Comparison of ENCODE assay signal across 26 cellular contexts in the genomic region with DNA sequence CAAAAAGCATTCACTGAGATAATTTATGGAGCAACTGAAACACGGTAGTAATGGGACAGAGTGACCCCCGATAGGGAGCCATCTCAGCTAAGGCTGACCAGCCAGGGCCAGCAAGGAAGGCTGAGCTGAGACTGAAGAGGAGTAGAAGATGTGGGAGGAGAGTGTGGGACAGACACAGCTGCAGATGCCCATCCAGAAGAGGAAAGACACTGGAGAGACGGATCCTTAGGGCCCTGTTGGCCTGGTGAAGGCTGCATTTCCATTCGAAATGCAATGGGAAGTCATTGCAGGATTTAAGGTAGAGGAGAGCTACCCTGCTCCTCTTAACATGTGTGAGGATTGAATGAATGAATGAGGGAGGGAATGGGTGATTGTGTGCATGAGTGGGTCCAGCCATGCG. TPM values are rescaled to one million over a fixed set of nuclear protein-coding genes. Genes with fewer than 3 reads are reported as not detected.
A peak's percentile ranks its signal among the peaks of the same experiment; 100 is the strongest.
DNase-seq lines count a peak whose midpoint lies in the region; ATAC-seq and TF ChIP-seq lines count a peak whose summit lies in the region.
"Had no signal": no experiment of that assay in that cellular context is flagged by ENCODE, and none has a peak within 500 bp of the region (broad histone marks: within the 10 kb centered on the region; RNA-seq: fewer than 3 reads in every experiment).

No MANE protein-coding gene starts in this region.

- DNase-seq in activated naive CD8-positive, alpha-beta T cell treated with anti-CD3 and anti-CD28 coated beads, Interleukin-2, amount 10 ng/mL, durations not matched to agents 7 days and 5 days: peak; percentile 9
- no peak for DNase-seq in activated naive CD8-positive, alpha-beta T cell treated with anti-CD3 and anti-CD28 coated beads for 36 hours
- no peak for DNase-seq in mesendoderm
- peak; percentile 20 for DNase-seq in upper lobe of right lung
- no peak for DNase-seq in hippocampal formation (lab: John Stamatoyannopoulos, UW)
- DNase-seq in Right ventricle myocardium inferior (ENCODE audit: missing footprints): no peak
- no peak for DNase-seq in SW480 (ENCODE audit: low spot score)
- DNase-seq: activated CD8-positive, alpha-beta T cell treated with anti-CD3 and anti-CD28 coated beads for 36 hours; activated T-cell treated with anti-CD3 and anti-CD28 coated beads, Interleukin-2, amount 50 U/mL, for 1 hour; effector CD4-positive, alpha-beta T cell; IMR-90; mammary epithelial cell; NCI-H1092; NCI-H1694 treated with DMSO at 0.1 percent for 48 hours; NCI-H526; PC-9; SHP77 treated with DMSO at 0.1 percent for 48 hours; SW 1271; thyroid gland had no signal

- no peak overlapping the region for H2BK15ac ChIP-seq in mesendoderm (replicated peaks; ENCODE audit: low read depth)

- no peak overlapping the region for H3K18ac ChIP-seq in mesendoderm (ENCODE audit: low read length)

- TF ChIP-seq CTCF in upper lobe of right lung (IDR thresholded peaks at IDR 0.05): no peak

- no peaks in the 10 kb centered on the region for H3K9me3 ChIP-seq in upper lobe of right lung
- H3K9me3 ChIP-seq: heart left ventricle, thyroid gland had no signal

- H3K4me1 Mint-ChIP-seq in activated naive CD8-positive, alpha-beta T cell treated with anti-CD3 and anti-CD28 coated beads, Interleukin-2, amount 10 ng/mL, durations not matched to agents 7 days and 5 days: peaks cover 18% of the 10 kb centered on the region
- peaks cover 16% of the 10 kb centered on the region for H3K4me1 Mint-ChIP-seq in activated naive CD8-positive, alpha-beta T cell treated with anti-CD3 and anti-CD28 coated beads for 36 hours
- H3K4me1 Mint-ChIP-seq in activated T-helper 17 cell treated with anti-CD3 and anti-CD28 coated beads, Interleukin-2, amount 50 U/mL, for 72 hours: peaks cover 10% of the 10 kb centered on the region

- no peak overlapping the region for H4K8ac ChIP-seq in mesendoderm (ENCODE audit: low read depth, low read length)

- WGBS in mesendoderm (ENCODE audit: extremely low coverage, insufficient coverage, low lambda C conversion rate): no CpG with 5 or more reads among the region's 5 CpGs

- H3K9me3 Mint-ChIP-seq in activated naive CD8-positive, alpha-beta T cell treated with anti-CD3 and anti-CD28 coated beads, Interleukin-2, amount 10 ng/mL, durations not matched to agents 7 days and 5 days: no peaks in the 10 kb centered on the region
- no peaks in the 10 kb centered on the region for H3K9me3 Mint-ChIP-seq in activated naive CD8-positive, alpha-beta T cell treated with anti-CD3 and anti-CD28 coated beads for 36 hours
- no peaks in the 10 kb centered on the region for H3K9me3 Mint-ChIP-seq in activated T-helper 17 cell treated with anti-CD3 and anti-CD28 coated beads, Interleukin-2, amount 50 U/mL, for 72 hours
- H3K9me3 Mint-ChIP-seq: activated B cell treated with CpG ODN at 0.5 μM for 24 hours; activated CD8-positive, alpha-beta T cell treated with anti-CD3 and anti-CD28 coated beads for 36 hours; CD8-positive, alpha-beta T cell; GM23338; stimulated activated naive CD8-positive, alpha-beta T cell treated with anti-CD3 and anti-CD28 coated beads, Interleukin-15, Interleukin-2, amounts not matched to agents 100 ng/mL and 50 ng/mL, for 24 hours had no signal

- H3K27ac ChIP-seq in mesendoderm (ENCODE audit: low read depth, low read length) (no peak overlapping the region), upper lobe of right lung (no peak overlapping the region)
- H3K27ac ChIP-seq: epithelial cell of prostate, heart left ventricle, PC-9, thyroid gland had no signal

- H2AK5ac ChIP-seq in mesendoderm (ENCODE audit: low read length): peak overlapping the region; percentile 17

- no peaks in the 10 kb centered on the region for H3K79me2 ChIP-seq in mesendoderm (ENCODE audit: control insufficient read depth, insufficient read depth, low read length)

- no peak overlapping the region for H3K4me2 ChIP-seq in mesendoderm (ENCODE audit: low read length)
- H3K4me2 ChIP-seq: GM23338, PC-9 had no signal

- no peak overlapping the region for H2BK120ac ChIP-seq in mesendoderm (ENCODE audit: low read depth, low read length)

- H3K36me3 ChIP-seq in mesendoderm (ENCODE audit: control insufficient read depth, insufficient read depth, low read length) (no peaks in the 10 kb centered on the region), upper lobe of right lung (no peaks in the 10 kb centered on the region)
- H3K36me3 ChIP-seq: heart left ventricle, thyroid gland had no signal

- peak overlapping the region; percentile 35 for H2BK5ac ChIP-seq in mesendoderm (ENCODE audit: low read length)

- no peak overlapping the region for H3K4me3 Mint-ChIP-seq in activated naive CD8-positive, alpha-beta T cell treated with anti-CD3 and anti-CD28 coated beads, Interleukin-2, amount 10 ng/mL, durations not matched to agents 7 days and 5 days
- no peak overlapping the region for H3K4me3 Mint-ChIP-seq in activated naive CD8-positive, alpha-beta T cell treated with anti-CD3 and anti-CD28 coated beads for 36 hours
- H3K4me3 Mint-ChIP-seq in activated T-helper 17 cell treated with anti-CD3 and anti-CD28 coated beads, Interleukin-2, amount 50 U/mL, for 72 hours: no peak overlapping the region
- H3K4me3 Mint-ChIP-seq: activated B cell treated with CpG ODN at 0.5 μM for 24 hours; activated CD8-positive, alpha-beta T cell treated with anti-CD3 and anti-CD28 coated beads for 36 hours; CD8-positive, alpha-beta T cell; GM23338; stimulated activated naive CD8-positive, alpha-beta T cell treated with anti-CD3 and anti-CD28 coated beads, Interleukin-15, Interleukin-2, amounts not matched to agents 100 ng/mL and 50 ng/mL, for 24 hours had no signal

- POLR2A ChIA-PET in activated naive CD8-positive, alpha-beta T cell treated with anti-CD3 and anti-CD28 coated beads, Interleukin-2, amount 10 ng/mL, durations not matched to agents 7 days and 5 days (lab: Charles Lee): no interaction called here

- H3K27me3 ChIP-seq in mesendoderm (ENCODE audit: insufficient read depth, low read length, poor library complexity) (no peaks in the 10 kb centered on the region), upper lobe of right lung (no peaks in the 10 kb centered on the region)
- H3K27me3 ChIP-seq: thyroid gland had no signal

- H4K5ac ChIP-seq in mesendoderm (ENCODE audit: low read length): no peak overlapping the region

- peaks cover 2% of the 10 kb centered on the region for H3K36me3 Mint-ChIP-seq in activated naive CD8-positive, alpha-beta T cell treated with anti-CD3 and anti-CD28 coated beads, Interleukin-2, amount 10 ng/mL, durations not matched to agents 7 days and 5 days
- no peaks in the 10 kb centered on the region for H3K36me3 Mint-ChIP-seq in activated naive CD8-positive, alpha-beta T cell treated with anti-CD3 and anti-CD28 coated beads for 36 hours
- no peaks in the 10 kb centered on the region for H3K36me3 Mint-ChIP-seq in activated T-helper 17 cell treated with anti-CD3 and anti-CD28 coated beads, Interleukin-2, amount 50 U/mL, for 72 hours (ENCODE audit: low read depth)
- H3K36me3 Mint-ChIP-seq: CD8-positive, alpha-beta T cell had no signal

- no peak overlapping the region for H3K27ac Mint-ChIP-seq in activated naive CD8-positive, alpha-beta T cell treated with anti-CD3 and anti-CD28 coated beads, Interleukin-2, amount 10 ng/mL, durations not matched to agents 7 days and 5 days
- H3K27ac Mint-ChIP-seq in activated naive CD8-positive, alpha-beta T cell treated with anti-CD3 and anti-CD28 coated beads for 36 hours: no peak overlapping the region
- H3K27ac Mint-ChIP-seq in activated T-helper 17 cell treated with anti-CD3 and anti-CD28 coated beads, Interleukin-2, amount 50 U/mL, for 72 hours: peak overlapping the region; percentile 26
- H3K27ac Mint-ChIP-seq: activated B cell treated with CpG ODN at 0.5 μM for 24 hours; activated CD8-positive, alpha-beta T cell treated with anti-CD3 and anti-CD28 coated beads for 36 hours; CD8-positive, alpha-beta T cell; GM23338; stimulated activated naive CD8-positive, alpha-beta T cell treated with anti-CD3 and anti-CD28 coated beads, Interleukin-15, Interleukin-2, amounts not matched to agents 100 ng/mL and 50 ng/mL, for 24 hours had no signal

- intact Hi-C loops in upper lobe of right lung (cut with DNase I): no loop called here
- intact Hi-C loops in Right ventricle myocardium inferior (cut with DNase I): no loop called here

- H3K4me3 ChIP-seq in mesendoderm (ENCODE audit: low read length): no peak overlapping the region
- no peak overlapping the region for H3K4me3 ChIP-seq in upper lobe of right lung
- H3K4me3 ChIP-seq: GM23338, heart left ventricle, PC-9, thyroid gland had no signal

- peak overlapping the region; percentile 62 for H3K56ac ChIP-seq in mesendoderm (ENCODE audit: low read length)

- H3K4me1 ChIP-seq in mesendoderm (ENCODE audit: control insufficient read depth, low read depth, low read length) (peaks cover 12% of the 10 kb centered on the region), upper lobe of right lung (no peaks in the 10 kb centered on the region)
- H3K4me1 ChIP-seq: thyroid gland had no signal

- H3K9ac ChIP-seq in mesendoderm (ENCODE audit: low read length): no peak overlapping the region

- H3K4ac ChIP-seq in mesendoderm (ENCODE audit: low read depth, low read length): no peak overlapping the region

- H3K79me1 ChIP-seq in mesendoderm (ENCODE audit: low read length): no peaks in the 10 kb centered on the region

- H3K27me3 Mint-ChIP-seq in activated naive CD8-positive, alpha-beta T cell treated with anti-CD3 and anti-CD28 coated beads, Interleukin-2, amount 10 ng/mL, durations not matched to agents 7 days and 5 days: no peaks in the 10 kb centered on the region
- H3K27me3 Mint-ChIP-seq in activated naive CD8-positive, alpha-beta T cell treated with anti-CD3 and anti-CD28 coated beads for 36 hours: no peaks in the 10 kb centered on the region
- no peaks in the 10 kb centered on the region for H3K27me3 Mint-ChIP-seq in activated T-helper 17 cell treated with anti-CD3 and anti-CD28 coated beads, Interleukin-2, amount 50 U/mL, for 72 hours
- H3K27me3 Mint-ChIP-seq: activated B cell treated with CpG ODN at 0.5 μM for 24 hours; activated CD8-positive, alpha-beta T cell treated with anti-CD3 and anti-CD28 coated beads for 36 hours; stimulated activated naive CD8-positive, alpha-beta T cell treated with anti-CD3 and anti-CD28 coated beads, Interleukin-15, Interleukin-2, amounts not matched to agents 100 ng/mL and 50 ng/mL, for 24 hours had no signal

- no peak overlapping the region for H3K23ac ChIP-seq in mesendoderm (ENCODE audit: low read length)

- no peak for ATAC-seq in activated naive CD8-positive, alpha-beta T cell treated with anti-CD3 and anti-CD28 coated beads, Interleukin-2, amount 10 ng/mL, durations not matched to agents 7 days and 5 days (ENCODE audit: low read depth)
- no peak for ATAC-seq in activated T-helper 17 cell treated with anti-CD3 and anti-CD28 coated beads, Interleukin-2, amount 50 U/mL, for 72 hours (replicated peaks)
- ATAC-seq in upper lobe of right lung (no peak), Right ventricle myocardium inferior (no peak)
- ATAC-seq: activated CD8-positive, alpha-beta T cell treated with anti-CD3 and anti-CD28 coated beads for 36 hours; CD8-positive, alpha-beta T cell; heart left ventricle had no signal

RNA-seq across cellular contexts. Expression of a gene that starts 44.0 kb away (rescaled TPM):
- total RNA-seq in activated naive CD8-positive, alpha-beta T cell treated with anti-CD3 and anti-CD28 coated beads, Interleukin-2, amount 10 ng/mL, durations not matched to agents 7 days and 5 days: 10 to 100 TPM; 45.0 to 54.3 TPM
- 10 to 100 TPM; 42.3 to 47.7 TPM for total RNA-seq in activated naive CD8-positive, alpha-beta T cell treated with anti-CD3 and anti-CD28 coated beads for 36 hours
- 10 to 100 TPM; 36.0 to 68.1 TPM for total RNA-seq in activated T-helper 17 cell treated with anti-CD3 and anti-CD28 coated beads, Interleukin-2, amount 50 U/mL, for 72 hours
- polyA plus RNA-seq in mesendoderm (2013, experiment 1 of 2): 54.5 TPM
- 55.5 TPM for polyA plus RNA-seq in mesendoderm (2013, experiment 2 of 2)
- 11.6 TPM for total RNA-seq in upper lobe of right lung
- total RNA-seq in Right ventricle myocardium inferior: 1.2 TPM

Comparison
In these comparisons a context has a peak if more than half of its experiments do, and no peak if none do; other contexts are left out.
1. DNase-seq: peak in activated naive CD8-positive, alpha-beta T cell treated with anti-CD3 and anti-CD28 coated beads, Interleukin-2, amount 10 ng/mL, durations not matched to agents 7 days and 5 days (single experiment) and upper lobe of right lung (single experiment); none in activated naive CD8-positive, alpha-beta T cell treated with anti-CD3 and anti-CD28 coated beads for 36 hours (single experiment), mesendoderm (single experiment), hippocampal formation (0 of 2), Right ventricle myocardium inferior (single experiment) and SW480 (single experiment).